ENCODE assay signal across 10 cellular contexts in genomic region chrX:115562492-115562872, GRCh38. TPM values are rescaled to one million over a fixed set of nuclear protein-coding genes. Genes with fewer than 3 reads are reported as not detected.
A peak's percentile ranks its signal among the peaks of the same experiment; 100 is the strongest.
DNase-seq lines count a peak whose midpoint lies in the region; ATAC-seq and TF ChIP-seq lines count a peak whose summit lies in the region.
"Had no signal": no experiment of that assay in that cellular context is flagged by ENCODE, and none has a peak within 500 bp of the region (broad histone marks: within the 10 kb centered on the region; RNA-seq: fewer than 3 reads in every experiment).

No MANE protein-coding gene starts in this region.

- no peak overlapping the region for H3K27ac Mint-ChIP-seq in CD8-positive, alpha-beta T cell
- H3K27ac Mint-ChIP-seq in activated naive CD8-positive, alpha-beta T cell treated with anti-CD3 and anti-CD28 coated beads for 36 hours: no peak overlapping the region
- H3K27ac Mint-ChIP-seq: dendritic cell treated with granulocyte-macrophage colony-stimulating factor and Interleukin-4, amounts not matched to agents 40 ng/mL and 50 ng/mL, for 4 days; stimulated activated naive CD8-positive, alpha-beta T cell treated with anti-CD3 and anti-CD28 coated beads, Interleukin-15, Interleukin-2, amounts not matched to agents 100 ng/mL and 50 ng/mL, for 24 hours had no signal

- intact Hi-C loops in thyroid gland (cut with DNase I): no loop called here
- intact Hi-C loops in CD8-positive, alpha-beta T cell (cut with DNase I, micrococcal nuclease): no loop called here

- H3K4me1 ChIP-seq in thyroid gland: peaks cover 0 to 12% of the 10 kb centered on the region in 2 donors
- H3K4me1 ChIP-seq in CD8-positive, alpha-beta T cell (ENCODE audit: insufficient read depth, low read length): no peaks in the 10 kb centered on the region

- POLR2A ChIA-PET in CD8-positive, alpha-beta T cell (lab: Charles Lee): no interaction called here

- peaks cover 8% of the 10 kb centered on the region for H3K27me3 Mint-ChIP-seq in CD8-positive, alpha-beta T cell (ENCODE audit: low read depth)
- peaks cover 37% of the 10 kb centered on the region for H3K27me3 Mint-ChIP-seq in activated naive CD8-positive, alpha-beta T cell treated with anti-CD3 and anti-CD28 coated beads for 36 hours

- TF ChIP-seq CTCF in cardiac fibroblast (IDR thresholded peaks at IDR 0.05; ENCODE audit: low read depth, low read length) (no peak), thyroid gland (IDR thresholded peaks at IDR 0.05) (no peak)
- no peak for TF ChIP-seq CTCF in CD8-positive, alpha-beta T cell (IDR thresholded peaks at IDR 0.05)

- H3K27me3 ChIP-seq in thyroid gland: no peaks in the 10 kb centered on the region
- H3K27me3 ChIP-seq in CD8-positive, alpha-beta T cell (ENCODE audit: insufficient read depth, low read length): no peaks in the 10 kb centered on the region

- H3K9me3 Mint-ChIP-seq in CD8-positive, alpha-beta T cell: no peaks in the 10 kb centered on the region
- H3K9me3 Mint-ChIP-seq in activated naive CD8-positive, alpha-beta T cell treated with anti-CD3 and anti-CD28 coated beads for 36 hours: no peaks in the 10 kb centered on the region
- H3K9me3 Mint-ChIP-seq: dendritic cell treated with granulocyte-macrophage colony-stimulating factor and Interleukin-4, amounts not matched to agents 40 ng/mL and 50 ng/mL, for 4 days; stimulated activated naive CD8-positive, alpha-beta T cell treated with anti-CD3 and anti-CD28 coated beads, Interleukin-15, Interleukin-2, amounts not matched to agents 100 ng/mL and 50 ng/mL, for 24 hours had no signal

- CTCF ChIA-PET in CD8-positive, alpha-beta T cell (lab: Charles Lee): no interaction called here

- H3K36me3 ChIP-seq in thyroid gland: no peaks in the 10 kb centered on the region
- no peaks in the 10 kb centered on the region for H3K36me3 ChIP-seq in CD8-positive, alpha-beta T cell (ENCODE audit: insufficient read depth, low read length)

- peak overlapping the region; percentile 70 to 77 for H3K4me3 ChIP-seq in cardiac fibroblast (replicated peaks in 1 of 2; ENCODE audit: low read depth in 2 of 2, low read length in 2 of 2)
- peak overlapping the region in 2 of 3 donors; percentile 45 to 50 for H3K4me3 ChIP-seq in thyroid gland (replicated peaks in 1 of 3)
- H3K4me3 ChIP-seq in CD8-positive, alpha-beta T cell (ENCODE audit: low read depth, low read length): no peak overlapping the region

- no peak overlapping the region for H3K4me3 Mint-ChIP-seq in CD8-positive, alpha-beta T cell
- H3K4me3 Mint-ChIP-seq in activated naive CD8-positive, alpha-beta T cell treated with anti-CD3 and anti-CD28 coated beads for 36 hours: no peak overlapping the region

- WGBS in thyroid gland, 2 donors: 11 to 14% methylated on average over 6 to 8 of the region's 8 CpGs

- peak; percentile 35 for DNase-seq in DMS79 (lab: John Stamatoyannopoulos, UW)
- DNase-seq in DMS79 treated with DMSO at 0.1 percent for 48 hours (lab: John Stamatoyannopoulos, UW): no peak
- peak; percentile 58 to 72 for DNase-seq in cardiac fibroblast (ENCODE audit: low read depth in 2 of 2)
- DNase-seq in kidney tubule cell (ENCODE audit: low spot score): peak; percentile 34
- no peak for DNase-seq in thyroid gland
- DNase-seq in CD8-positive, alpha-beta T cell: no peak
- DNase-seq in activated CD4-positive, alpha-beta T cell treated with anti-CD3 and anti-CD28 coated beads for 48 hours: no peak
- no peak for DNase-seq in activated naive CD8-positive, alpha-beta T cell treated with anti-CD3 and anti-CD28 coated beads for 36 hours

- no peaks in the 10 kb centered on the region for H3K4me1 Mint-ChIP-seq in CD8-positive, alpha-beta T cell (ENCODE audit: low read depth)
- no peaks in the 10 kb centered on the region for H3K4me1 Mint-ChIP-seq in activated naive CD8-positive, alpha-beta T cell treated with anti-CD3 and anti-CD28 coated beads for 36 hours

- H3K36me3 Mint-ChIP-seq in CD8-positive, alpha-beta T cell: no peaks in the 10 kb centered on the region
- no peaks in the 10 kb centered on the region for H3K36me3 Mint-ChIP-seq in activated naive CD8-positive, alpha-beta T cell treated with anti-CD3 and anti-CD28 coated beads for 36 hours

- ATAC-seq in CD8-positive, alpha-beta T cell: no peak

- no peak for TF ChIP-seq POLR2A in thyroid gland (IDR thresholded peaks at IDR 0.05)

- peak overlapping the region; percentile 92 to 97 (median 97) for H3K27ac ChIP-seq in thyroid gland
- no peak overlapping the region for H3K27ac ChIP-seq in CD8-positive, alpha-beta T cell (ENCODE audit: low read depth, low read length)

- H3K9me3 ChIP-seq in thyroid gland: no peaks in the 10 kb centered on the region
- no peaks in the 10 kb centered on the region for H3K9me3 ChIP-seq in CD8-positive, alpha-beta T cell (ENCODE audit: low read length)

RNA-seq across cellular contexts. Expression of gene PLS3, which starts 1.5 kb away (rescaled TPM):
- 100 to 1,000 TPM; 238 to 366 (median 300) TPM for total RNA-seq in thyroid gland
- total RNA-seq in CD8-positive, alpha-beta T cell: not detected
- total RNA-seq in activated naive CD8-positive, alpha-beta T cell treated with anti-CD3 and anti-CD28 coated beads for 36 hours: 1 to 10 TPM; 1.6 to 2.6 TPM

Comparison
In these comparisons a context has a peak if more than half of its experiments do, and no peak if none do; other contexts are left out.
1. DNase-seq: peak in DMS79 (single experiment), cardiac fibroblast (2 of 2) and kidney tubule cell (single experiment); none in DMS79 treated with DMSO at 0.1 percent for 48 hours (single experiment), thyroid gland (0 of 2), CD8-positive, alpha-beta T cell (0 of 7), activated CD4-positive, alpha-beta T cell treated with anti-CD3 and anti-CD28 coated beads for 48 hours (single experiment) and activated naive CD8-positive, alpha-beta T cell treated with anti-CD3 and anti-CD28 coated beads for 36 hours (single experiment).
2. RNA of gene PLS3, which starts 1.5 kb away (total RNA-seq): 238 to 366 TPM in thyroid gland; 1.6 to 2.6 TPM in activated naive CD8-positive, alpha-beta T cell treated with anti-CD3 and anti-CD28 coated beads for 36 hours and not detected in CD8-positive, alpha-beta T cell; every median in the first group is over 10 times any median in the second.